Comparison of ENCODE assay signal across 8 cellular contexts in genomic region chr19:34365463-34366401, GRCh38. TPM values are rescaled to one million over a fixed set of nuclear protein-coding genes. Genes with fewer than 3 reads are reported as not detected.
A peak's percentile ranks its signal among the peaks of the same experiment; 100 is the strongest.
DNase-seq lines count a peak whose midpoint lies in the region; ATAC-seq lines count a peak whose summit lies in the region.

No MANE protein-coding gene starts in this region.

- no peaks in the 10 kb centered on the region for H3K9me3 ChIP-seq in KOPT-K1 (ENCODE audit: insufficient read depth, low read length, poor library complexity, severe bottlenecking)

- POLR2A ChIA-PET in naive thymus-derived CD8-positive, alpha-beta T cell (lab: Charles Lee), result interaction anchor here (0.6 to 2.7 kb wide), 10 partner anchors 10 to 312 kb away, joined by 3 to 18 read pairs (median 4); partner anchors contain the start of genes LSM14A, PDCD2L, SCGB2B2 and UBA2

- H3K27ac ChIP-seq in KOPT-K1 (ENCODE audit: low read depth, low read length, poor library complexity, severe bottlenecking), result peak overlapping the region; percentile 76

- H3K4me1 Mint-ChIP-seq in naive thymus-derived CD8-positive, alpha-beta T cell, result peaks cover 18 to 43% (median 35%) of the 10 kb centered on the region in 4 donors

- peak in 1 of 2 donors; percentile 7 for ATAC-seq in naive thymus-derived CD8-positive, alpha-beta T cell
- no peak for ATAC-seq in GM18870 (IDR thresholded peaks at IDR 0.05; ENCODE audit: unreplicated experiment)

- no peaks in the 10 kb centered on the region for H3K9me3 Mint-ChIP-seq in naive thymus-derived CD8-positive, alpha-beta T cell

- peak overlapping the region; percentile 92 to 97 (median 95) for H3K4me3 Mint-ChIP-seq in naive thymus-derived CD8-positive, alpha-beta T cell

- DNase-seq in stimulated activated naive CD4-positive, alpha-beta T cell treated with Interleukin-2 at 50 U/mL for 16 hours (lab: John Stamatoyannopoulos, UW), result peak; percentile 5
- DNase-seq in stimulated activated naive CD4-positive, alpha-beta T cell (lab: John Stamatoyannopoulos, UW), result no peak
- peak; percentile 24 for DNase-seq in activated CD8-positive, alpha-beta memory T cell treated with anti-CD3 and anti-CD28 coated beads, Interleukin-2, amount 50 U/mL, for 4 hours
- DNase-seq in fibroblast of peridontal ligament (ENCODE audit: extremely low read depth) (peak; percentile 31), T1000 (lab: John Stamatoyannopoulos, UW) (no peak)
- peak in 1 of 10 donors; percentile 12 for DNase-seq in naive thymus-derived CD8-positive, alpha-beta T cell

- H3K27me3 Mint-ChIP-seq in naive thymus-derived CD8-positive, alpha-beta T cell, result no peaks in the 10 kb centered on the region

- H3K27ac Mint-ChIP-seq in naive thymus-derived CD8-positive, alpha-beta T cell, result peak overlapping the region; percentile 70 to 95 (median 90)

- peaks cover 0 to 34% (median 6%) of the 10 kb centered on the region in 3 donors for H3K36me3 Mint-ChIP-seq in naive thymus-derived CD8-positive, alpha-beta T cell

- H3K36me3 ChIP-seq in KOPT-K1 (ENCODE audit: insufficient read depth, low read length), result peaks cover 49% of the 10 kb centered on the region

RNA-seq across cellular contexts. Expression of gene GPI, which starts 0.7 kb away (rescaled TPM):
- total RNA-seq in naive thymus-derived CD8-positive, alpha-beta T cell, result 100 to 1,000 TPM; 107 to 114 TPM
- 100 to 1,000 TPM; 126 to 179 (median 142) TPM for polyA plus RNA-seq in naive thymus-derived CD8-positive, alpha-beta T cell

RNA-seq across cellular contexts. Expression of gene PDCD2L, which starts 38.5 kb away (rescaled TPM):
- total RNA-seq in naive thymus-derived CD8-positive, alpha-beta T cell, result 10 to 100 TPM; 17.6 to 18.6 TPM
- 10 to 100 TPM; 13.8 to 25.9 (median 17.2) TPM for polyA plus RNA-seq in naive thymus-derived CD8-positive, alpha-beta T cell

Comparison
In these comparisons a context has a peak if more than half of its experiments do, and no peak if none do; other contexts are left out.
1. DNase-seq: peak in stimulated activated naive CD4-positive, alpha-beta T cell treated with Interleukin-2 at 50 U/mL for 16 hours (single experiment), activated CD8-positive, alpha-beta memory T cell treated with anti-CD3 and anti-CD28 coated beads, Interleukin-2, amount 50 U/mL, for 4 hours (single experiment) and fibroblast of peridontal ligament (single experiment); none in stimulated activated naive CD4-positive, alpha-beta T cell (0 of 6) and T1000 (single experiment).